In genomic region chr19:17504456-17504855, GRCh38 we compare ENCODE assay signal across 18 cellular contexts. TPM values are rescaled to one million over a fixed set of nuclear protein-coding genes. Genes with fewer than 3 reads are reported as not detected.
"Had no signal": no experiment of that assay in that cellular context is flagged by ENCODE, and none has a peak within 500 bp of the region (broad histone marks: within the 10 kb centered on the region; RNA-seq: fewer than 3 reads in every experiment).

No MANE protein-coding gene starts in this region.

- H3K27me3 Mint-ChIP-seq: memory B cell, type B pancreatic cell had no signal

- ATAC-seq: pancreas had no signal

- DNase-seq: activated CD4-positive, alpha-beta T cell treated with anti-CD3 and anti-CD28 coated beads for 1 hour; activated CD4-positive, alpha-beta T cell treated with anti-CD3 and anti-CD28 coated beads, Interleukin-2, amount 50 U/mL, for 48 hours; colonic mucosa; effector CD4-positive, alpha-beta T cell; heart right ventricle; islet precursor cell; left ventricle myocardium inferior; nephron progenitor cell; pancreas; retina; stimulated activated CD4-positive, alpha-beta T cell treated with anti-CD3 and anti-CD28 coated beads, Interleukin-4, amount 100 ng/mL, for 1 hour; stimulated activated CD8-positive, alpha-beta memory T cell treated with anti-CD3 and anti-CD28 coated beads, Interleukin-4, amount 100 ng/mL, for 48 hours had no signal

- H3K9me3 Mint-ChIP-seq: memory B cell, nephron progenitor cell, type B pancreatic cell had no signal

- H3K27ac Mint-ChIP-seq: memory B cell, nephron progenitor cell, type B pancreatic cell had no signal

- H3K27ac ChIP-seq: colonic mucosa, left ventricle myocardium inferior, pancreas had no signal

- H3K36me3 ChIP-seq: colonic mucosa, pancreas had no signal

- H3K4me1 ChIP-seq: colonic mucosa had no signal

- H3K27me3 ChIP-seq: colonic mucosa, heart right ventricle, pancreas had no signal

- H3K9me3 ChIP-seq: colonic mucosa, heart right ventricle, left ventricle myocardium inferior, pancreas had no signal

- H3K4me3 Mint-ChIP-seq: memory B cell, nephron progenitor cell, type B pancreatic cell had no signal

- H3K4me3 ChIP-seq: colonic mucosa, heart right ventricle, left ventricle myocardium inferior, pancreas had no signal

RNA-seq across cellular contexts. Expression of gene NXNL1, which starts 43.7 kb away (rescaled TPM):
- total RNA-seq: astrocyte, colonic mucosa, fibroblast of lung, frontal cortex, pancreas had no signal

RNA-seq across cellular contexts. Expression of gene TMEM221, which starts 56.0 kb away (rescaled TPM):
- total RNA-seq: cardiac septum, colonic mucosa had no signal
